7 cellular contexts compared by ENCODE assay signal in genomic region chr6:108489699-108490098, GRCh38.
"Had no signal": no experiment of that assay in that cellular context is flagged by ENCODE, and none has a peak within 500 bp of the region (broad histone marks: within the 10 kb centered on the region; RNA-seq: fewer than 3 reads in every experiment).

No MANE protein-coding gene starts in this region.

- H3K9ac ChIP-seq: KMS-11 had no signal

- H3K27ac Mint-ChIP-seq: IgD-negative memory B cell had no signal

- ATAC-seq: K562 had no signal

- DNase-seq: IMR-90, KBM-7 had no signal

- FAIRE-seq: HTR-8/SVneo, K562 had no signal

- H3K27ac ChIP-seq: HL-60, KMS-11 had no signal

- H3K4me2 ChIP-seq: KMS-11 had no signal

- H3K27me3 Mint-ChIP-seq: IgD-negative memory B cell had no signal

- H3K4me3 ChIP-seq: K562 had no signal

- H3K4me3 Mint-ChIP-seq: IgD-negative memory B cell had no signal
